Comparison of ENCODE assay signal across 27 cellular contexts in the genomic region with DNA sequence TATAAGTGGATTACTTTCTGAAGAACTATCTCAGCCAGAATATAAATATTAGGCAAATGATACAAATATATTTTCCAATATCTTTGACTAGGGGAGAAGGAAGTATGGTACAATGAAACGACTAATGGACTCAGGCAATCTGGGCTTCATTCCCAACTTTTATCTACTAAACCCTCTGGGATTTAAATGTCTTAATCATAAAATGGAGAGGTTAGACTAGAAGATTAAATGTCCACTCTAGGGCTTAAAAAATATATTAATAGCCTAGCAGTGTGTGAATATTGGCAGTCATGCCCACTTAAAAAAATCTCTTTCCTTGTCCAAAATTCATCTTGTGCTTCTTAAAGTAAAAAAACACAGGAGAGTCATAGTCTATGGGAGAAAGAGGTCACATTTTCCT.
"Had no signal": no experiment of that assay in that cellular context is flagged by ENCODE, and none has a peak within 500 bp of the region (broad histone marks: within the 10 kb centered on the region; RNA-seq: fewer than 3 reads in every experiment).

No MANE protein-coding gene starts in this region.

- ATAC-seq: activated naive CD4-positive, alpha-beta T cell treated with anti-CD3 and anti-CD28 coated beads, Interleukin-2, amount 50 U/mL, for 72 hours; activated T-cell treated with anti-CD3 and anti-CD28 coated beads, Interleukin-2, amount 50 U/mL, for 72 hours; left colon; natural killer cell; psoas muscle; stimulated activated memory B cell treated with anti-CD40 and anti-IgM and Interleukin-4, amounts not matched to agents 10 μg/mL and 1 μg/mL and 100 μg/mL, for 72 hours; stimulated activated naive CD8-positive, alpha-beta T cell treated with anti-CD3 and anti-CD28 coated beads, Interleukin-15, amount 100 ng/mL, for 72 hours had no signal

- H3K36me3 ChIP-seq: neural progenitor cell, right atrium auricular region, thyroid gland, upper lobe of left lung had no signal

- H3K4me2 ChIP-seq: neural progenitor cell, smooth muscle cell had no signal

- H3K9ac ChIP-seq: neural progenitor cell, parathyroid adenoma had no signal

- DNase-seq: activated CD4-positive, alpha-beta T cell treated with anti-CD3 and anti-CD28 coated beads for 4 hours; activated CD4-positive, alpha-beta T cell treated with anti-CD3 and anti-CD28 coated beads, Interleukin-2, amount 50 U/mL, for 4 hours; activated CD4-positive, CD25-positive, alpha-beta regulatory T cell; activated naive CD4-positive, alpha-beta T cell; activated T-cell treated with anti-CD3 and anti-CD28 coated beads for 4 hours; activated T-cell treated with anti-CD3 and anti-CD28 coated beads, Interleukin-2, amount 50 U/mL, for 72 hours; anterior cingulate cortex; cerebellar nuclear complex; foreskin melanocyte; left colon; midbrain; natural killer cell; occipital lobe; psoas muscle; stimulated activated CD4-positive, alpha-beta T cell treated with anti-CD3 and anti-CD28 coated beads, Interleukin-1b, Interleukin-23, amount 100 ng/mL, for 48 hours; stimulated activated CD4-positive, alpha-beta T cell treated with anti-CD3 and anti-CD28 coated beads, Interleukin-4, amount 100 ng/mL, for 4 hours; stimulated activated CD8-positive, alpha-beta memory T cell treated with anti-CD3 and anti-CD28 coated beads, Interleukin-4, amount 100 ng/mL, for 48 hours; stimulated activated naive CD8-positive, alpha-beta T cell treated with anti-CD3 and anti-CD28 coated beads, Interleukin-15, amount 100 ng/mL, for 72 hours; thyroid gland; upper lobe of left lung had no signal

- H3K27ac ChIP-seq: neural progenitor cell, parathyroid adenoma, psoas muscle, thyroid gland had no signal

- H3K27me3 ChIP-seq: neural progenitor cell, right atrium auricular region, thyroid gland, upper lobe of left lung had no signal

- H3K4me1 ChIP-seq: neural progenitor cell, psoas muscle, upper lobe of left lung had no signal

- H3K9me3 ChIP-seq: psoas muscle, right atrium auricular region, thyroid gland, upper lobe of left lung had no signal

- H3K4me3 ChIP-seq: coronary artery, neural progenitor cell, psoas muscle, right atrium auricular region, smooth muscle cell, thyroid gland, upper lobe of left lung had no signal
